Comparison of ENCODE assay signal across 8 cellular contexts in the genomic region with DNA sequence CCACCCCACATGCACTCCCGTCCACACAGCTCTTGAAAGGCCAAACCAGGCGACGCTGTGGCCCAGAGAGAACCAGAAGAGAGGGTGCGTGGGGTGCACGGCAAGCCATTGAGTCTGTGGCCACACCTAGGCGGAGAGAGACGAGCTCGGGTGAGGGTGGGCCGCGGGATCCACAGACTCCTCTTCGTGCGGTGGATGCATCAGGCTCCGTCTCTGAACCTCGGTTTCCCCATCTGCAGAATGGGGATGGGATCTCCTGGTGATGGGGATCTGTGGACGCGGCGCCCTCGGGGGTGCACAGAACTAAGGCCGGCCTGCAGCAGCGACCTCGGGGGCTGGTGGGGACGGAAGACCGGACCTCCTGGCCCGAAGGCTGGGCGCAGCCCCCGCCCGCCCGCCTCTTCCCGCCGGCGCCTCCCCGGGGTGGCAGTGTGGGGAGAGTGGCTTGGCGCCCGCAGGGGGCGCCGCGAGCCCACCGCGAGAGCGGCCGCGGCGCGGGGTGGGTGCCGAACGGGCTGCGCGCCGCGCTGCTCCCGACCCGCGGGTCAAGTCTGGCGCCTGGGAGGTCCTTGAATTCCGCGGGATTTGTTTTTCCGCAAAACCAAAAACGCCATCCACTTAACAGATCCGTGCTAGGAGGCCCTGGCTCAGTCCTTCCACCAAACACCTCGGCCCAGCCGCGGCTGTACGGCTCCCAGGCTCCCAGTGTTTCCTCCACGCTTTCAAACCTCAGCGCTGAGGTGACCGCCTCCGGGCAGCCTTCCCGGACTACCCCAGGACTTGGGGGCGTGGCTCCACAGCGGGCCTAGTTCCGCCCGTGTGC.
DNase-seq lines count a peak whose midpoint lies in the region; ATAC-seq and TF ChIP-seq lines count a peak whose summit lies in the region.

No MANE protein-coding gene starts in this region.

- H3K27me3 ChIP-seq in WERI-Rb-1 (ENCODE audit: insufficient read depth, low read depth, severe bottlenecking): no peaks in the 10 kb centered on the region

- no peak for ATAC-seq in GM21723 (IDR thresholded peaks at IDR 0.05; ENCODE audit: unreplicated experiment)

- H3K27ac ChIP-seq in WERI-Rb-1: peak overlapping the region; percentile 51

- TF ChIP-seq CTCF in LNCAP (IDR thresholded peaks at IDR 0.05) (peak; percentile 82), WERI-Rb-1 (IDR thresholded peaks at IDR 0.05; ENCODE audit: low read depth, low read length) (peak; percentile 75), choroid plexus epithelial cell (conservative IDR thresholded peaks at IDR 0.05; ENCODE audit: low read depth, low read length) (no peak)

- no peaks in the 10 kb centered on the region for H3K36me3 ChIP-seq in WERI-Rb-1

- H3K4me3 ChIP-seq in WERI-Rb-1 (ENCODE audit: low read depth, low read length): peak overlapping the region; percentile 52
- H3K4me3 ChIP-seq in choroid plexus epithelial cell (ENCODE audit: low read depth, low read length): peak overlapping the region; percentile 63

- peak; percentile 64 for DNase-seq in NCI-H748 (lab: John Stamatoyannopoulos, UW; ENCODE audit: unreplicated experiment)
- no peak for DNase-seq in NCI-H748 treated with DMSO at 0.1 percent for 48 hours (lab: John Stamatoyannopoulos, UW)
- DNase-seq in WERI-Rb-1: peak; percentile 47
- peak; percentile 33 for DNase-seq in choroid plexus epithelial cell (ENCODE audit: low read depth)
- DNase-seq in left kidney (ENCODE audit: low read depth, low spot score): peak; percentile 84
- DNase-seq in stimulated activated CD4-positive, alpha-beta T cell treated with anti-CD3 and anti-CD28 coated beads, Interleukin-4, amount 100 ng/mL, for 4 hours: peak; percentile 9 to 35

- H3K9me3 ChIP-seq in WERI-Rb-1 (ENCODE audit: severe bottlenecking): no peaks in the 10 kb centered on the region
